ENCODE assay signal across 8 cellular contexts in the genomic region with DNA sequence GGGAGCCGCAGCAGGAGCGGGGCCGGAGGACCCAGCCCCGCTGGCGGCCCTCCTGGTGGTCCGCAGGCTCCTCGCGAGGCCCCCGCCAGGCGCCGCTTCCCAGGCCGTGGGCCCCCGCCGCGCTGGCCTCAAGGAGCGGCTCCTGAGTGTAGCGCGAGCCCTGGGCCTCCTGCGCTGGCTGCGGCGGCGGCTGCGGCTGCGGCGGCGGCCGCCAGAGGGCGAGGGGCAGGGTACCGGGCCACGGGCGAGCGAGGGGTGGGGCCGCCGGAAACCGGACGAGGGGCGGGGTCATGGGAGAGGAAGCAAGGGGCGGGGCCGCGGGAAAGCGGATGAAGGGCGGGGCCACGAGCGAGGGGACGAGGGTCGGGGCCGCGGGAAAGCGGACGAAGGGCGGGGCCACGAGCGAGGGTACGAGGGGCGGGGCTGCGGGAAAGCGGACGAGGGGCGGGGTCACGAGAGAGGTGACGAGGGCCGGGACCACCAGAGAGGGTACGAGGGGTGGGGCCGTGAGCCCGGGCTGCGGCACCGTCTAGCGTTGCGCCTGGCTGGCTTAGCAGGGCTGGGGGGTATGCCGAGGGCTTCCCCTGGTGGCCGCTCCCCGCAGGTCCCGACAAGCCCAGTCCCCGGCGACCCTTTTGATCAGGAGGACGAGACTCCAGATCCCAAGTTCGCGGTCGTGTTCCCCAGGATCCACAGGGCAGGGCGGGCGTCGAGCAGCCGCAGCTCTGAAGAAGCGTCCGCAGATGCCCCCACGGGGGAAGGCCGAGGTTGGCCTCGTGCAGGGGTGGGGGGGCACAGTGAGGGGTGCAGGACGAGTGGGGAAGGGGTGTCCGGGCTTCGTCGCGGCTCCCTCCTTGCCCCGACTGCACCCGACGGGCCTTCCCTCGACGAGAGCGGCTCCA. TPM values are rescaled to one million over a fixed set of nuclear protein-coding genes. Genes with fewer than 3 reads are reported as not detected.
DNase-seq lines count a peak whose midpoint lies in the region; ATAC-seq and TF ChIP-seq lines count a peak whose summit lies in the region.

No MANE protein-coding gene starts in this region.

- TF ChIP-seq EP300 in suprapubic skin (IDR thresholded peaks at IDR 0.05) = no peak

- no peak overlapping the region for H2AFZ ChIP-seq in osteoblast (ENCODE audit: low read length)

- peak overlapping the region; percentile 73 for H3K4me2 ChIP-seq in osteoblast (ENCODE audit: insufficient read depth, low read length)

- peaks cover 3% of the 10 kb centered on the region for H3K4me1 Mint-ChIP-seq in activated naive CD8-positive, alpha-beta T cell treated with anti-CD3 and anti-CD28 coated beads for 36 hours

- no peaks in the 10 kb centered on the region for H3K36me3 ChIP-seq in osteoblast (ENCODE audit: insufficient read depth, low read length)
- H3K36me3 ChIP-seq in suprapubic skin = no peaks in the 10 kb centered on the region

- no peaks in the 10 kb centered on the region for H3K9me3 Mint-ChIP-seq in activated naive CD8-positive, alpha-beta T cell treated with anti-CD3 and anti-CD28 coated beads for 36 hours

- peak in 1 of 2 donors; percentile 62 for TF ChIP-seq POLR2A in suprapubic skin (IDR thresholded peaks at IDR 0.05)

- H4K20me1 ChIP-seq in osteoblast (ENCODE audit: insufficient read depth, low read length) = no peaks in the 10 kb centered on the region

- no peaks in the 10 kb centered on the region for H3K36me3 Mint-ChIP-seq in activated naive CD8-positive, alpha-beta T cell treated with anti-CD3 and anti-CD28 coated beads for 36 hours

- H3K27me3 ChIP-seq in osteoblast (ENCODE audit: insufficient read depth, low read length) (peaks cover 48% of the 10 kb centered on the region), suprapubic skin (no peaks in the 10 kb centered on the region)

- H3K27me3 Mint-ChIP-seq in activated naive CD8-positive, alpha-beta T cell treated with anti-CD3 and anti-CD28 coated beads for 36 hours = no peaks in the 10 kb centered on the region

- H3K4me3 ChIP-seq in HFF-Myc (replicated peaks; ENCODE audit: low read depth, low read length) (peak overlapping the region; percentile 25), osteoblast (ENCODE audit: insufficient read depth, low read length) (peak overlapping the region; percentile 60), suprapubic skin (peak overlapping the region; percentile 60)

- H3K79me2 ChIP-seq in osteoblast (ENCODE audit: insufficient read depth, low read length) = no peaks in the 10 kb centered on the region

- TF ChIP-seq CTCF in HFF-Myc (IDR thresholded peaks at IDR 0.05; ENCODE audit: low read depth, low read length, missing control alignments) = no peak
- peak; percentile 21 for TF ChIP-seq CTCF in osteoblast (IDR thresholded peaks at IDR 0.05; ENCODE audit: extremely low read depth, low read depth, low read length)
- peak; percentile 81 to 98 for TF ChIP-seq CTCF in suprapubic skin (IDR thresholded peaks at IDR 0.05)

- peak overlapping the region; percentile 70 for H3K4me3 Mint-ChIP-seq in activated naive CD8-positive, alpha-beta T cell treated with anti-CD3 and anti-CD28 coated beads for 36 hours

- ATAC-seq in Right ventricle myocardium inferior = peak; percentile 92

- H3K4me1 ChIP-seq in osteoblast (ENCODE audit: insufficient read depth, low read length) (no peaks in the 10 kb centered on the region), suprapubic skin (peaks cover 29% of the 10 kb centered on the region)

- H3K27ac Mint-ChIP-seq in activated naive CD8-positive, alpha-beta T cell treated with anti-CD3 and anti-CD28 coated beads for 36 hours = peak overlapping the region; percentile 42

- intact Hi-C loops in Right ventricle myocardium inferior (cut with DNase I) = loop anchor here (5.0 kb wide), 2 partner anchors 72 to 162 kb away; partner anchors contain the start of genes CASKIN2 and TSEN54

- H3K9me3 ChIP-seq in osteoblast (ENCODE audit: low read depth, low read length) = no peaks in the 10 kb centered on the region
- no peaks in the 10 kb centered on the region for H3K9me3 ChIP-seq in suprapubic skin

- peak; percentile 87 for DNase-seq in EL
- peak; percentile 12 for DNase-seq in HFF-Myc (ENCODE audit: extremely low read depth, low read depth)
- peak; percentile 88 for DNase-seq in NCI-H1092 treated with DMSO at 0.1 percent for 48 hours (lab: John Stamatoyannopoulos, UW)
- peak; percentile 86 for DNase-seq in SKM-1 treated with dmso at 0.1 percent for 144 hours (lab: John Stamatoyannopoulos, UW; ENCODE audit: unreplicated experiment)
- DNase-seq in activated naive CD8-positive, alpha-beta T cell treated with anti-CD3 and anti-CD28 coated beads for 36 hours = peak; percentile 96
- peak; percentile 99 for DNase-seq in Right ventricle myocardium inferior (ENCODE audit: missing footprints)
- DNase-seq in osteoblast (ENCODE audit: insufficient read length, low spot score, missing footprints) = peak; percentile 100
- DNase-seq in suprapubic skin (ENCODE audit: low spot score in 2 of 2) = peak; percentile 94 to 98

- 2% methylated on average over 50 of the region's 99 CpGs for WGBS in suprapubic skin

- no peak overlapping the region for H3K27ac ChIP-seq in osteoblast (ENCODE audit: low read depth, low read length)
- peak overlapping the region; percentile 81 for H3K27ac ChIP-seq in suprapubic skin

RNA-seq across cellular contexts. Expression of gene MYO15B, which starts 1.7 kb away (rescaled TPM):
- 10 to 100 TPM; 17.8 to 18.9 TPM for total RNA-seq in activated naive CD8-positive, alpha-beta T cell treated with anti-CD3 and anti-CD28 coated beads for 36 hours
- total RNA-seq in Right ventricle myocardium inferior = 43.7 TPM
- total RNA-seq in osteoblast = 0.88 and 1.4 TPM in 2 replicates
- total RNA-seq in suprapubic skin = 100 to 1,000 TPM in 1 of 4 donors, 10 to 100 TPM in 3; 28.4 to 126 (median 76.1) TPM

RNA-seq across cellular contexts. Expression of gene SMIM5, which starts 44.0 kb away (rescaled TPM):
- under 1 TPM; 0.14 to 0.16 TPM for total RNA-seq in activated naive CD8-positive, alpha-beta T cell treated with anti-CD3 and anti-CD28 coated beads for 36 hours
- total RNA-seq in Right ventricle myocardium inferior (11.4 TPM), osteoblast (under 0.01 TPM in 1 of 2 replicates, not detected in the other), suprapubic skin (10 to 100 TPM in 2 of 4 donors, 1 to 10 TPM in 2; 1.7 to 11.8 (median 8.6) TPM)

Comparison
In these comparisons a context has a peak if more than half of its experiments do, and no peak if none do; other contexts are left out.
1. DNase-seq: peak in every context shown above with its lines; median percentile 100 in osteoblast; 99 in Right ventricle myocardium inferior; 96 in activated naive CD8-positive, alpha-beta T cell treated with anti-CD3 and anti-CD28 coated beads for 36 hours; 96 in suprapubic skin; 88 in NCI-H1092 treated with DMSO at 0.1 percent for 48 hours; 87 in EL; 86 in SKM-1 treated with dmso at 0.1 percent for 144 hours; 12 in HFF-Myc.